Comparison of ENCODE assay signal across 8 cellular contexts in genomic region chr3:13461169-13462124, GRCh38. TPM values are rescaled to one million over a fixed set of nuclear protein-coding genes. Genes with fewer than 3 reads are reported as not detected.
A peak's percentile ranks its signal among the peaks of the same experiment; 100 is the strongest.
DNase-seq lines count a peak whose midpoint lies in the region; ATAC-seq, FAIRE-seq and TF ChIP-seq lines count a peak whose summit lies in the region.

No MANE protein-coding gene starts in this region.

- H3K27me3 ChIP-seq in H1 (replicated peaks in 1 of 4; ENCODE audit: control insufficient read depth in 3 of 4, extremely low read depth in 1 of 4, insufficient read depth in 3 of 4, low read length in 3 of 4) = peaks cover 3 to 10% (median 9%) of the 10 kb centered on the region in 4 experiments; a peak in 6 of 7 replicates
- peaks cover 0 to 33% (median 0%) of the 10 kb centered on the region in 3 experiments for H3K27me3 ChIP-seq in neuronal stem cell (ENCODE audit: control insufficient read depth in 3 of 3, insufficient read depth in 3 of 3, low read depth in 1 of 3, low read length in 3 of 3)

- H3K79me2 ChIP-seq in H1 (ENCODE audit: control insufficient read depth in 1 of 2, insufficient read depth in 2 of 2, low read length in 2 of 2) = no peaks in the 10 kb centered on the region

- H2AK5ac ChIP-seq in H1 (ENCODE audit: low read depth, low read length) (no peak overlapping the region), neuronal stem cell (ENCODE audit: low read depth, low read length) (no peak overlapping the region)

- peak; percentile 63 for ATAC-seq in GM19452 (IDR thresholded peaks at IDR 0.05; ENCODE audit: unreplicated experiment)
- no peak for ATAC-seq in HG02571 (IDR thresholded peaks at IDR 0.05; ENCODE audit: unreplicated experiment)

- H3K9ac ChIP-seq in H1 (replicated peaks in 1 of 4; ENCODE audit: extremely low read depth in 1 of 4, low read depth in 3 of 4, low read length in 3 of 4) (no peak overlapping the region), neuronal stem cell (ENCODE audit: low read depth, low read length, poor library complexity) (no peak overlapping the region)

- H3K27ac ChIP-seq in H1 (ENCODE audit: low read depth, low read length) (no peak overlapping the region), neuronal stem cell (replicated peaks; ENCODE audit: low read length) (no peak overlapping the region)

- POLR2A ChIA-PET in H1 (lab: Charles Lee; ENCODE audit: partially characterized antibody) = interaction anchor here (2.5 kb wide), 1 partner anchor 9 kb away, joined by 8 read pairs; no protein-coding TSS in a partner anchor

- H3K18ac ChIP-seq in H1 (ENCODE audit: extremely low read depth, low read length) (no peak overlapping the region), neuronal stem cell (ENCODE audit: low read length) (no peak overlapping the region)

- peak; percentile 97 to 100 (median 99) for TF ChIP-seq CTCF in H1 (IDR thresholded peaks at IDR 0.05; ENCODE audit: control extremely low read depth in 1 of 3, insufficient read depth in 1 of 3, low read depth in 1 of 3, low read length in 3 of 3)

- H3K14ac ChIP-seq in H1 (ENCODE audit: insufficient read length) (no peak overlapping the region), neuronal stem cell (ENCODE audit: low read length) (no peak overlapping the region)

- TF ChIP-seq RAD21 in H1 (IDR thresholded peaks at IDR 0.05 in 1 of 2, conservative IDR thresholded peaks at IDR 0.05 in 1 of 2; ENCODE audit: low read depth in 2 of 2, low read length in 2 of 2) = peak; percentile 86 to 92

- 0 out of 2 replicates have a peak overlapping the region, but pooled peaks have one; percentile 35 for H2BK5ac ChIP-seq in H1 (ENCODE audit: low read depth, low read length)
- no peak overlapping the region for H2BK5ac ChIP-seq in neuronal stem cell (ENCODE audit: low read length)

- H3K4ac ChIP-seq in H1 (replicated peaks; ENCODE audit: insufficient read length, low read depth, low read length) (peak overlapping the region; percentile 27), neuronal stem cell (ENCODE audit: low read length) (no peak overlapping the region)

- 0 out of 2 replicates have a peak overlapping the region, but pooled peaks have one; percentile 26 for H2AFZ ChIP-seq in H1 (ENCODE audit: low read length)
- H2AFZ ChIP-seq in neuronal stem cell (ENCODE audit: low read length) = no peak overlapping the region

- 31% methylated on average over 14 of the region's 14 CpGs; no CpG with 5 or more reads in 1 of the 2 experiments for WGBS in H1 (ENCODE audit: extremely low coverage in 1 of 2, insufficient coverage in 1 of 2, insufficient read length in 1 of 2, insufficient replicate concordance in 2 of 2, low coverage in 1 of 2, low lambda C conversion rate in 2 of 2, missing lambda C conversion rate in 1 of 2), 2 experiments
- WGBS in neuronal stem cell (ENCODE audit: extremely low coverage in 2 of 2, insufficient read length in 2 of 2, insufficient replicate concordance in 1 of 2), 2 donors = no CpG with 5 or more reads among the region's 14 CpGs

- H3K36me3 ChIP-seq in H1 (ENCODE audit: control insufficient read depth in 2 of 4, insufficient read depth in 4 of 4, low read length in 3 of 4) (no peaks in the 10 kb centered on the region), neuronal stem cell (replicated peaks in 1 of 2; ENCODE audit: control insufficient read depth in 2 of 2, insufficient read depth in 2 of 2, low read length in 2 of 2) (no peaks in the 10 kb centered on the region)

- H3K79me1 ChIP-seq in H1 (ENCODE audit: low read depth, low read length) (no peaks in the 10 kb centered on the region), neuronal stem cell (ENCODE audit: low read depth, low read length) (no peaks in the 10 kb centered on the region)

- H2BK15ac ChIP-seq in H1 (ENCODE audit: low read length) = peak overlapping the region; percentile 66; the same call in 1 of the 2 replicates
- H2BK15ac ChIP-seq in neuronal stem cell (ENCODE audit: low read length) = no peak overlapping the region

- DNase-seq in AG20443 (ENCODE audit: low spot score) (peak; percentile 38), NCI-H510A treated with DMSO at 0.1 percent for 48 hours (lab: John Stamatoyannopoulos, UW) (peak; percentile 28), H1 (ENCODE audit: low read depth in 1 of 2, low spot score in 2 of 2) (peak; percentile 90 to 97), neuronal stem cell (ENCODE audit: low spot score) (peak; percentile 76), SW480 (ENCODE audit: low spot score) (no peak)
- peak; percentile 80 to 84 for DNase-seq in activated CD4-positive, alpha-beta T cell treated with anti-CD3 and anti-CD28 coated beads, Interleukin-2, amount 50 U/mL, for 48 hours

- no peaks in the 10 kb centered on the region; the same call in 1 of the 2 replicates for H3K23me2 ChIP-seq in H1 (ENCODE audit: low read depth, low read length)

- CTCF ChIA-PET in H1 (lab: Charles Lee; ENCODE audit: partially characterized antibody) = interaction anchor here (0.6 to 4.8 kb wide), 48 partner anchors 8 to 757 kb away, joined by 3 to 43 read pairs (median 4); partner anchors contain the start of gene HDAC11

- H3K23ac ChIP-seq in H1 (ENCODE audit: insufficient read length) = no peak overlapping the region
- no peak overlapping the region for H3K23ac ChIP-seq in neuronal stem cell (ENCODE audit: low read depth, low read length, poor library complexity)

- H4K8ac ChIP-seq in H1 (ENCODE audit: extremely low read depth, insufficient read depth, low read length) (no peak overlapping the region), neuronal stem cell (ENCODE audit: low read depth, low read length) (no peak overlapping the region)

- H2BK12ac ChIP-seq in H1 (ENCODE audit: low read depth, low read length) (no peak overlapping the region), neuronal stem cell (ENCODE audit: low read length) (no peak overlapping the region)

- TF ChIP-seq EP300 in H1 (IDR thresholded peaks at IDR 0.05; ENCODE audit: borderline replicate concordance in 1 of 2, low read depth in 2 of 2, low read length in 2 of 2) = 0 out of 3 replicates have a peak, but pooled peaks of 1 of the 2 experiments have one; percentile 20

- H4K5ac ChIP-seq in H1 (ENCODE audit: insufficient read length, low read depth, low read length) = no peak overlapping the region

- peaks cover 0 to 2% (median 0%) of the 10 kb centered on the region in 4 experiments; a peak in 2 of 7 replicates for H3K4me1 ChIP-seq in H1 (replicated peaks in 1 of 4; ENCODE audit: control insufficient read depth in 3 of 4, insufficient read depth in 4 of 4, low read length in 3 of 4)
- H3K4me1 ChIP-seq in neuronal stem cell (ENCODE audit: control insufficient read depth in 2 of 2, insufficient read depth in 1 of 2, low read depth in 1 of 2, low read length in 2 of 2) = peaks cover 1 to 3% of the 10 kb centered on the region in 2 donors

- peak; percentile 84 for FAIRE-seq in H1 (lab: Jason Lieb, UNC)

- no peak overlapping the region for H3K4me3 ChIP-seq in H1 (ENCODE audit: extremely low read depth in 1 of 4, insufficient read depth in 2 of 4, low read depth in 3 of 4, low read length in 4 of 4)
- H3K4me3 ChIP-seq in neuronal stem cell (ENCODE audit: low read length in 2 of 2) = no peak overlapping the region

- no peak overlapping the region for H3K4me2 ChIP-seq in H1 (ENCODE audit: insufficient read depth in 1 of 2, low read depth in 2 of 2, low read length in 2 of 2)
- no peak overlapping the region for H3K4me2 ChIP-seq in neuronal stem cell (ENCODE audit: insufficient read depth, low read length, poor library complexity, severe bottlenecking)

- H3K9me3 ChIP-seq in H1 (ENCODE audit: insufficient read depth in 2 of 2, low read depth in 1 of 2, low read length in 1 of 2) = no peaks in the 10 kb centered on the region
- no peaks in the 10 kb centered on the region for H3K9me3 ChIP-seq in neuronal stem cell (replicated peaks in 1 of 2; ENCODE audit: control insufficient read depth in 2 of 2, insufficient read depth in 1 of 2, low read depth in 1 of 2, low read length in 2 of 2)

- H4K91ac ChIP-seq in H1 (replicated peaks; ENCODE audit: insufficient read length, low read length) = peak overlapping the region; percentile 39
- H4K91ac ChIP-seq in neuronal stem cell (ENCODE audit: low read depth, low read length, poor library complexity) = no peak overlapping the region

- H4K20me1 ChIP-seq in H1 (replicated peaks in 1 of 2; ENCODE audit: control insufficient read depth in 1 of 2, insufficient read depth in 2 of 2, low read length in 2 of 2) = no peaks in the 10 kb centered on the region

- H2BK20ac ChIP-seq in H1 (ENCODE audit: low read length) = no peak overlapping the region

- TF ChIP-seq POLR2A in H1 (IDR thresholded peaks at IDR 0.05; ENCODE audit: control extremely low read depth in 1 of 2, low read depth in 2 of 2, low read length in 2 of 2) = no peak

- no peak overlapping the region for H3K56ac ChIP-seq in H1 (replicated peaks; ENCODE audit: insufficient read length, low read depth, low read length)

- H2BK120ac ChIP-seq in H1 (replicated peaks; ENCODE audit: low read depth, low read length) = no peak overlapping the region
- no peak overlapping the region for H2BK120ac ChIP-seq in neuronal stem cell (ENCODE audit: low read depth, low read length)

TF ChIP-seq in H1, 55 proteins besides CTCF, POLR2A, EP300 and RAD21 (continues in another document):
- TF ChIP-seq CREB1 (IDR thresholded peaks at IDR 0.05) (peak; percentile 76), SIN3A (conservative IDR thresholded peaks at IDR 0.05 in 1 of 2, IDR thresholded peaks at IDR 0.05 in 1 of 2; ENCODE audit: low read depth in 1 of 2, low read length in 2 of 2) (peak in 1 of 2 experiments; percentile 82; a peak in 2 of 4 replicates)

RNA-seq across cellular contexts. Expression of gene HDAC11, which starts 18.7 kb away (rescaled TPM):
- total RNA-seq in H1 (2021; fragmentation: NEBNext Ultra II Directional; extraction: Animal tissue kit (Norgen Biotek cat#: 25700)) = 7.4 and 7.5 TPM in 2 replicates
- polyA plus RNA-seq in H1 (2011; rRNA removed) = 6.8 and 7.7 TPM in 2 replicates
- polyA plus RNA-seq in H1 (2011; cell fraction: cytosol; rRNA removed) = 7.9 TPM
- polyA plus RNA-seq in H1 (2011; cell fraction: nucleus; rRNA removed) = 8.3 TPM
- polyA plus RNA-seq in H1 (2012, experiment 1 of 2) = 6.0 to 17.0 TPM (median 10.6 TPM) in 4 replicates
- polyA plus RNA-seq in H1 (2012, experiment 2 of 2) = 20.4 TPM
- 5.8 TPM for polyA plus RNA-seq in H1 (2013, experiment 1 of 2)
- polyA plus RNA-seq in H1 (2013, experiment 2 of 2) = 6.0 TPM
- polyA minus RNA-seq in H1 (2011; rRNA and poly(A)+ RNA removed) = 5.5 and 9.7 TPM in 2 replicates
- 5.5 TPM for polyA minus RNA-seq in H1 (2011; cell fraction: cytosol; rRNA and poly(A)+ RNA removed)
- polyA minus RNA-seq in H1 (2011; cell fraction: nucleus; rRNA and poly(A)+ RNA removed) = 6.2 TPM
- polyA plus RNA-seq in neuronal stem cell (2013, experiment 1 of 2) = 7.3 TPM
- 7.6 TPM for polyA plus RNA-seq in neuronal stem cell (2013, experiment 2 of 2)

RNA-seq across cellular contexts. Expression of gene NUP210, which starts 41.3 kb away (rescaled TPM):
- total RNA-seq in H1 (2021; fragmentation: NEBNext Ultra II Directional; extraction: Animal tissue kit (Norgen Biotek cat#: 25700)) = 53.4 and 53.7 TPM in 2 replicates
- 51.0 and 55.0 TPM in 2 replicates for polyA plus RNA-seq in H1 (2011; rRNA removed)
- polyA plus RNA-seq in H1 (2011; cell fraction: cytosol; rRNA removed) = 22.7 TPM
- 90.7 TPM for polyA plus RNA-seq in H1 (2011; cell fraction: nucleus; rRNA removed)
- 30.8 to 56.3 TPM (median 45.4 TPM) in 4 replicates for polyA plus RNA-seq in H1 (2012, experiment 1 of 2)
- 30.0 TPM for polyA plus RNA-seq in H1 (2012, experiment 2 of 2)
- 84.7 TPM for polyA plus RNA-seq in H1 (2013, experiment 1 of 2)
- 65.1 TPM for polyA plus RNA-seq in H1 (2013, experiment 2 of 2)
- polyA minus RNA-seq in H1 (2011; rRNA and poly(A)+ RNA removed) = 49.2 and 89.2 TPM in 2 replicates
- 32.7 TPM for polyA minus RNA-seq in H1 (2011; cell fraction: cytosol; rRNA and poly(A)+ RNA removed)
- polyA minus RNA-seq in H1 (2011; cell fraction: nucleus; rRNA and poly(A)+ RNA removed) = 52.7 TPM
- 35.4 TPM for polyA plus RNA-seq in neuronal stem cell (2013, experiment 1 of 2)
- polyA plus RNA-seq in neuronal stem cell (2013, experiment 2 of 2) = 35.8 TPM
